Comparison of ENCODE assay signal across 8 cellular contexts in the genomic region with DNA sequence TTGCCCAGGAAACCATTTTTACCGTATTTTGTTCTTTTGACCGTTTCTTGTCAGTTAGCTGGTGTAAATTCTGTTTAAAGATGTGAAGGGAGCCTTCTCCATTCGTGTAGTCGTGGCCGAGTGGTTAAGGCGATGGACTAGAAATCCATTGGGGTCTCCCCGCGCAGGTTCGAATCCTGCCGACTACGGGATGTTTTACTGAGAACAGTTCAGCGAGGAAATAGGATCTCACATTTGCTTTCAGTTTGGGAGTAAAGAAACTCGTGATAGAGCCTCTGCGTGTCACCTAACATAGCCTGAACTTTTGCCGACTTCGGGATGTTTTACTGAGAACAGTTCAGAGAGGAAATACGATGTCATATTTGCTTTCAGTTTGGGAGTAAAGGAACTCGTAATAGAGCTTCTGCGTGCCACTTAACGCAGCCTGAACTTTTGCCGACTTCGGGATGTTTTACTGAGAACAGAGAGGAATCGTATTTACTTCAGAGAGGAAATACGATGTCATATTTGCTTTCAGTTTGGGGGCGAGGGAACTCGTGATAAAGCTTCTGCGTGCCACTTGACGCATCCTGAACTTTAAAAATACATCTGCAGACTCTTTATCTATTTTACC. TPM values are rescaled to one million over a fixed set of nuclear protein-coding genes. Genes with fewer than 3 reads are reported as not detected.
A peak's percentile ranks its signal among the peaks of the same experiment; 100 is the strongest.
DNase-seq lines count a peak whose midpoint lies in the region; ATAC-seq and TF ChIP-seq lines count a peak whose summit lies in the region.

No MANE protein-coding gene starts in this region.

- TF ChIP-seq CTCF in AG10803 (conservative IDR thresholded peaks at IDR 0.05; ENCODE audit: low read length): no peak
- no peak for TF ChIP-seq CTCF in coronary artery (IDR thresholded peaks at IDR 0.05)

- ATAC-seq in GM19035 (IDR thresholded peaks at IDR 0.05; ENCODE audit: unreplicated experiment) (peak; percentile 49), HG03354 (IDR thresholded peaks at IDR 0.05; ENCODE audit: poor library complexity, severe bottlenecking, unreplicated experiment) (peak; percentile 67)

- H3K4me3 ChIP-seq in AG10803 (ENCODE audit: low read length) (peak overlapping the region; percentile 81), coronary artery (peak overlapping the region; percentile 76)

- peak overlapping the region; percentile 93 to 99 for H3K27ac ChIP-seq in coronary artery

- DNase-seq in AG10803 (ENCODE audit: low read depth): peak; percentile 91
- DNase-seq in NCI-H460 (ENCODE audit: extremely low read depth, low read depth): peak; percentile 77
- DNase-seq in activated CD4-positive, alpha-beta T cell treated with anti-CD3 and anti-CD28 coated beads for 4 hours: peak; percentile 81 to 86
- DNase-seq in coronary artery (ENCODE audit: low spot score): peak; percentile 89
- peak; percentile 95 for DNase-seq in left kidney (ENCODE audit: low read depth, low spot score)
- peak; percentile 89 to 90 for DNase-seq in stimulated activated CD4-positive, alpha-beta T cell treated with anti-CD3 and anti-CD28 coated beads, Interleukin-2, amount 100 ng/mL, for 24 hours

RNA-seq across cellular contexts. Expression of a gene that starts 5.9 kb away (rescaled TPM):
- 10.9 and 15.3 TPM in 2 replicates for total RNA-seq in NCI-H460 (2014; rRNA removed; shearing (Covaris generic))
- 3.7 and 4.7 TPM in 2 replicates for polyA plus RNA-seq in NCI-H460 (2014; cell fraction: nucleus; rRNA removed)

Comparison
In these comparisons a context has a peak if more than half of its experiments do, and no peak if none do; other contexts are left out.
1. Peak in every context shown above with its lines: DNase-seq, ATAC-seq, H3K4me3 ChIP-seq and H3K27ac ChIP-seq.